ENCODE assay signal across 9 cellular contexts in the genomic region with DNA sequence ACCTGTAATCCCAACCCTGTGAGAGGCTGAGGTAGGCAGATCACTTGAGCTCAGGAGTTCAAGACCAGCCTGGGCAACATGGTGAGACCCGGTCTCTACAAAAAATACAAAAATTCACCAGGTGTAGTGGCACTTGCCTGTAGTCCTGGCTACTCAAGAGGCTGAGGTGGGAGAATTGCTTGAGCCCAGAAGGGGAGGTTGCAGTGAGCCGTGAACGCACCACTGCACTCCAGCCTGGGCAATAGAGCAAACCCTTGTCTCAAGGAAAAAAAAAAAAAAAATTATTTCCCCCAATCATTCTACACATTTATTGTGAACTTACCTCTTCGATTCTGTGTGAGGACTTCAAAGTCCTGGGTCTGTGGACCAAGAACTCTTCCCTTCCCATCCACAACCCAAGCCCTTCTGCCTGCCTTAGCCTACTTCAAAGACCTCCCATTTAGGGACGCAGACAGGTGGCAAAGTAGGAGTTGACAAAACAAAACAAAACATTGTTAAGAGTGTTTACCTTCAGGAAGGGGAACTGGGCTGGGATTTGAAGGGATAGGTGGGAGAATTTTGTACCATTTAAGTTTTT. TPM values are rescaled to one million over a fixed set of nuclear protein-coding genes. Genes with fewer than 3 reads are reported as not detected.
DNase-seq lines count a peak whose midpoint lies in the region; ATAC-seq and TF ChIP-seq lines count a peak whose summit lies in the region.
"Had no signal": no experiment of that assay in that cellular context is flagged by ENCODE, and none has a peak within 500 bp of the region (broad histone marks: within the 10 kb centered on the region; RNA-seq: fewer than 3 reads in every experiment).

No MANE protein-coding gene starts in this region.

- H3K36me3 ChIP-seq in SK-N-SH (replicated peaks in 1 of 2; ENCODE audit: control insufficient read depth in 1 of 2, insufficient read depth in 2 of 2, low read length in 1 of 2) (no peaks in the 10 kb centered on the region), colonic mucosa (no peaks in the 10 kb centered on the region), mucosa of stomach (ENCODE audit: control insufficient read depth, insufficient read depth, low read length) (no peaks in the 10 kb centered on the region), upper lobe of left lung (no peaks in the 10 kb centered on the region)

- peaks cover 16% of the 10 kb centered on the region for H3K79me2 ChIP-seq in SK-N-SH (ENCODE audit: insufficient read depth)

- TF ChIP-seq RAD21 in SK-N-SH (IDR thresholded peaks at IDR 0.05; ENCODE audit: low read length) = no peak

- H3K36me3 Mint-ChIP-seq in activated T-cell treated with anti-CD3 and anti-CD28 coated beads, Interleukin-2, amount 50 U/mL, for 4 hours (ENCODE audit: insufficient read depth) = no peaks in the 10 kb centered on the region

- H3K4me1 ChIP-seq in SK-N-SH (ENCODE audit: control insufficient read depth in 1 of 2, insufficient read depth in 2 of 2, low read depth in 1 of 2, low read length in 1 of 2) = peaks cover 10 to 28% of the 10 kb centered on the region in 2 experiments; a peak in 3 of 4 replicates
- peaks cover 4% of the 10 kb centered on the region for H3K4me1 ChIP-seq in colonic mucosa
- H3K4me1 ChIP-seq in mucosa of stomach (ENCODE audit: control insufficient read depth, insufficient read depth, low read length) = peaks cover 81% of the 10 kb centered on the region
- H3K4me1 ChIP-seq in upper lobe of left lung = peaks cover 16 to 42% (median 33%) of the 10 kb centered on the region in 4 donors

- CTCF ChIA-PET in SK-N-SH (lab: Yijun Ruan, JAX) = no interaction called here

- H3K27me3 ChIP-seq in SK-N-SH (ENCODE audit: insufficient read depth) = no peaks in the 10 kb centered on the region
- no peaks in the 10 kb centered on the region for H3K27me3 ChIP-seq in colonic mucosa
- no peaks in the 10 kb centered on the region for H3K27me3 ChIP-seq in mucosa of stomach (ENCODE audit: control insufficient read depth, insufficient read depth, low read length)
- H3K27me3 ChIP-seq in upper lobe of left lung = no peaks in the 10 kb centered on the region

- H3K27me3 Mint-ChIP-seq in activated T-cell treated with anti-CD3 and anti-CD28 coated beads, Interleukin-2, amount 50 U/mL, for 4 hours (ENCODE audit: low read depth) = no peaks in the 10 kb centered on the region

- H3K9ac ChIP-seq in SK-N-SH = peak overlapping the region; percentile 70; the same call in 1 of the 2 replicates
- peak overlapping the region; percentile 32 to 49 for H3K9ac ChIP-seq in colonic mucosa (ENCODE audit: low read depth in 2 of 2, low read length in 2 of 2)
- peak overlapping the region; percentile 67 for H3K9ac ChIP-seq in mucosa of stomach (ENCODE audit: low read length)

- TF ChIP-seq POLR2A in upper lobe of left lung (IDR thresholded peaks at IDR 0.05) = no peak

- H4K20me1 ChIP-seq in SK-N-SH (ENCODE audit: insufficient read depth) = no peaks in the 10 kb centered on the region

- peak overlapping the region; percentile 35; the same call in 1 of the 2 replicates for H3K4me2 ChIP-seq in SK-N-SH

- ATAC-seq in SK-N-SH treated with all-trans-retinoic acid at 6 μM for 48 hours (no peak), upper lobe of left lung (ENCODE audit: low FRiP score in 2 of 2) (no peak)
- no peak for ATAC-seq in activated T-cell treated with anti-CD3 and anti-CD28 coated beads, Interleukin-2, amount 50 U/mL, for 4 hours

- TF ChIP-seq EP300 in SK-N-SH (IDR thresholded peaks at IDR 0.05; ENCODE audit: borderline replicate concordance in 1 of 2, low read depth in 1 of 2, low read length in 1 of 2) (no peak), upper lobe of left lung (IDR thresholded peaks at IDR 0.05) (no peak)

- DNase-seq in SK-N-SH (no peak), colonic mucosa (no peak), upper lobe of left lung (no peak), AG08395 (ENCODE audit: low spot score) (no peak), AML-193 (lab: John Stamatoyannopoulos, UW) (no peak)
- DNase-seq in activated T-cell treated with anti-CD3 and anti-CD28 coated beads, Interleukin-2, amount 50 U/mL, for 4 hours = no peak
- DNase-seq: activated naive CD8-positive, alpha-beta T cell treated with anti-CD3 and anti-CD28 coated beads, Interleukin-2, amount 10 ng/mL, durations not matched to agents 7 days and 5 days had no signal

- H3K4me3 Mint-ChIP-seq in activated T-cell treated with anti-CD3 and anti-CD28 coated beads, Interleukin-2, amount 50 U/mL, for 4 hours = no peak overlapping the region
- H3K4me3 Mint-ChIP-seq: activated naive CD8-positive, alpha-beta T cell treated with anti-CD3 and anti-CD28 coated beads, Interleukin-2, amount 10 ng/mL, durations not matched to agents 7 days and 5 days had no signal

- no peaks in the 10 kb centered on the region for H3K9me3 ChIP-seq in SK-N-SH
- H3K9me3 ChIP-seq in colonic mucosa = no peaks in the 10 kb centered on the region
- no peaks in the 10 kb centered on the region for H3K9me3 ChIP-seq in mucosa of stomach (ENCODE audit: control insufficient read depth, low read length)
- H3K9me3 ChIP-seq in upper lobe of left lung = no peaks in the 10 kb centered on the region

- H3K9me3 Mint-ChIP-seq in activated T-cell treated with anti-CD3 and anti-CD28 coated beads, Interleukin-2, amount 50 U/mL, for 4 hours = no peaks in the 10 kb centered on the region
- H3K9me3 Mint-ChIP-seq: activated naive CD8-positive, alpha-beta T cell treated with anti-CD3 and anti-CD28 coated beads, Interleukin-2, amount 10 ng/mL, durations not matched to agents 7 days and 5 days had no signal

- peak overlapping the region; percentile 54; the same call in 1 of the 2 replicates for H2AFZ ChIP-seq in SK-N-SH (ENCODE audit: low read depth)

- no peaks in the 10 kb centered on the region for H3K9me2 ChIP-seq in SK-N-SH

- peaks cover 23% of the 10 kb centered on the region for H3K4me1 Mint-ChIP-seq in activated T-cell treated with anti-CD3 and anti-CD28 coated beads, Interleukin-2, amount 50 U/mL, for 4 hours (ENCODE audit: low read depth)

- POLR2A ChIA-PET in SK-N-SH (lab: Yijun Ruan, JAX) = no interaction called here

- peak overlapping the region in 1 of 2 experiments; percentile 99; a peak in 2 of 4 replicates for H3K27ac ChIP-seq in SK-N-SH (ENCODE audit: low read depth in 2 of 2, low read length in 1 of 2)
- H3K27ac ChIP-seq in colonic mucosa = peak overlapping the region; percentile 86
- peak overlapping the region; percentile 77 to 87 (median 85) for H3K27ac ChIP-seq in upper lobe of left lung

- intact Hi-C loops in colonic mucosa (cut with DNase I) = loop anchor here (10.0 kb wide), 1 partner anchor 45 kb away; no protein-coding TSS in a partner anchor

- WGBS in SK-N-SH (ENCODE audit: low lambda C conversion rate) = 98% methylated on average over 5 of the region's 5 CpGs
- 68 to 80% methylated on average over 5 of the region's 5 CpGs for WGBS in upper lobe of left lung, 2 donors

- TF ChIP-seq CTCF in SK-N-SH (IDR thresholded peaks at IDR 0.05) (no peak), colonic mucosa (IDR thresholded peaks at IDR 0.05) (no peak), upper lobe of left lung (IDR thresholded peaks at IDR 0.05) (no peak)

- peaks cover 28% of the 10 kb centered on the region for H3F3A ChIP-seq in SK-N-SH (replicated peaks; ENCODE audit: insufficient read depth)

- H3K4me3 ChIP-seq in SK-N-SH (ENCODE audit: low read depth in 2 of 2, low read length in 1 of 2) = no peak overlapping the region
- H3K4me3 ChIP-seq in colonic mucosa = no peak overlapping the region
- no peak overlapping the region for H3K4me3 ChIP-seq in mucosa of stomach (ENCODE audit: low read length)
- H3K4me3 ChIP-seq in upper lobe of left lung = no peak overlapping the region

TF ChIP-seq in SK-N-SH, 30 proteins besides CTCF, POLR2A, EP300 and RAD21 (continues in another document):
- TF ChIP-seq NFIC (IDR thresholded peaks at IDR 0.05; ENCODE audit: borderline replicate concordance) (no peak), TEAD4 (IDR thresholded peaks at IDR 0.05; ENCODE audit: borderline replicate concordance, insufficient read depth) (no peak), TAF1 (IDR thresholded peaks at IDR 0.05; ENCODE audit: borderline replicate concordance, low read depth, low read length) (no peak), TCF12 (IDR thresholded peaks at IDR 0.05) (no peak), RCOR1 (IDR thresholded peaks at IDR 0.05; ENCODE audit: low read length) (no peak), FOXJ3 (CRISPR knock-in tag; IDR thresholded peaks at IDR 0.05) (no peak)
- TF ChIP-seq, protein P1, sequence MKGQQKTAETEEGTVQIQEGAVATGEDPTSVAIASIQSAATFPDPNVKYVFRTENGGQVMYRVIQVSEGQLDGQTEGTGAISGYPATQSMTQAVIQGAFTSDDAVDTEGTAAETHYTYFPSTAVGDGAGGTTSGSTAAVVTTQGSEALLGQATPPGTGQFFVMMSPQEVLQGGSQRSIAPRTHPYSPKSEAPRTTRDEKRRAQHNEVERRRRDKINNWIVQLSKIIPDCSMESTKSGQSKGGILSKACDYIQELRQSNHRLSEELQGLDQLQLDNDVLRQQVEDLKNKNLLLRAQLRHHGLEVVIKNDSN (IDR thresholded peaks at IDR 0.05; ENCODE audit: borderline replicate concordance, low read depth) = no peak

TF ChIP-seq in SK-N-SH treated with all-trans-retinoic acid at 6 μM for 48 hours, 23 proteins besides CTCF, POLR2A, EP300 and RAD21 (continues in another document):
- TF ChIP-seq ARNTL (CRISPR knock-in tag; IDR thresholded peaks at IDR 0.05; ENCODE audit: borderline replicate concordance, low read depth) (no peak), BACH2 (CRISPR knock-in tag; IDR thresholded peaks at IDR 0.05; ENCODE audit: borderline replicate concordance) (no peak), CSDC2 (CRISPR knock-in tag; IDR thresholded peaks at IDR 0.05) (no peak), PATZ1 (CRISPR knock-in tag; IDR thresholded peaks at IDR 0.05; ENCODE audit: borderline replicate concordance) (no peak)

RNA-seq across cellular contexts. Expression of gene WEE1, which starts 3.8 kb away (rescaled TPM):
- 16.9 and 20.6 TPM in 2 replicates for polyA plus RNA-seq in SK-N-SH (2012; rRNA removed)
- polyA plus RNA-seq in SK-N-SH (2012; cell fraction: cytosol; rRNA removed) = 18.0 and 21.1 TPM in 2 replicates
- polyA plus RNA-seq in SK-N-SH (2012; cell fraction: nucleus; rRNA removed) = 27.1 and 54.9 TPM in 2 replicates
- total RNA-seq in colonic mucosa (10 to 100 TPM; 27.8 to 37.9 TPM), upper lobe of left lung (10 to 100 TPM in 5 of 6 donors, 1 to 10 TPM in 1; 9.2 to 47.1 (median 13.4) TPM)
- 10 to 100 TPM; 36.8 to 39.8 (median 38.0) TPM for total RNA-seq in activated T-cell treated with anti-CD3 and anti-CD28 coated beads, Interleukin-2, amount 50 U/mL, for 4 hours
